9 cellular contexts compared by ENCODE assay signal in genomic region chr7:123624527-123625183, GRCh38. TPM values are rescaled to one million over a fixed set of nuclear protein-coding genes. Genes with fewer than 3 reads are reported as not detected.
DNase-seq lines count a peak whose midpoint lies in the region; ATAC-seq and TF ChIP-seq lines count a peak whose summit lies in the region.
"Had no signal": no experiment of that assay in that cellular context is flagged by ENCODE, and none has a peak within 500 bp of the region (broad histone marks: within the 10 kb centered on the region; RNA-seq: fewer than 3 reads in every experiment).

No MANE protein-coding gene starts in this region.

- intact Hi-C loops in lower leg skin (cut with DNase I; ENCODE audit: low total_unique reads), result no loop called here

- H2AFZ ChIP-seq in DND-41 (ENCODE audit: low read depth, low read length) (no peak overlapping the region), parathyroid adenoma (peak overlapping the region; percentile 28)

- WGBS in lower leg skin, 2 donors, result 61 to 68% methylated on average over 12 of the region's 12 CpGs

- H3K4me1 ChIP-seq in DND-41 (ENCODE audit: insufficient read depth, low read length) (no peaks in the 10 kb centered on the region), parathyroid adenoma (no peaks in the 10 kb centered on the region)
- no peaks in the 10 kb centered on the region for H3K4me1 ChIP-seq in effector memory CD4-positive, alpha-beta T cell (ENCODE audit: control insufficient read depth, insufficient read depth, low read length, poor library complexity, severe bottlenecking)

- H3K79me2 ChIP-seq in DND-41 (ENCODE audit: insufficient read depth, low read length) (no peaks in the 10 kb centered on the region), parathyroid adenoma (no peaks in the 10 kb centered on the region)

- H3K4me2 ChIP-seq in DND-41 (ENCODE audit: insufficient read depth, low read length), result no peak overlapping the region
- no peak overlapping the region for H3K4me2 ChIP-seq in parathyroid adenoma (ENCODE audit: low read length)

- no peak for TF ChIP-seq POLR2A in lower leg skin (IDR thresholded peaks at IDR 0.05)

- no peak overlapping the region for H3K27ac ChIP-seq in DND-41 (ENCODE audit: low read length)
- H3K27ac ChIP-seq in effector memory CD4-positive, alpha-beta T cell (ENCODE audit: insufficient read depth, low read length, poor library complexity, severe bottlenecking), result no peak overlapping the region
- H3K27ac ChIP-seq in parathyroid adenoma, result no peak overlapping the region

- H3K36me3 ChIP-seq in DND-41 (ENCODE audit: insufficient read depth, low read length), result no peaks in the 10 kb centered on the region
- no peaks in the 10 kb centered on the region for H3K36me3 ChIP-seq in effector memory CD4-positive, alpha-beta T cell (ENCODE audit: control insufficient read depth, insufficient read depth, low read length)
- no peaks in the 10 kb centered on the region for H3K36me3 ChIP-seq in parathyroid adenoma (ENCODE audit: control insufficient read depth, insufficient read depth, low read length)

- TF ChIP-seq CTCF in DND-41 (IDR thresholded peaks at IDR 0.05; ENCODE audit: borderline replicate concordance, extremely low read depth, low read length, poor library complexity, severe bottlenecking), result peak; percentile 39
- TF ChIP-seq CTCF in parathyroid adenoma (IDR thresholded peaks at IDR 0.05), result peak; percentile 54
- no peak for TF ChIP-seq CTCF in lower leg skin (IDR thresholded peaks at IDR 0.05)

- H4K20me1 ChIP-seq in DND-41 (ENCODE audit: insufficient read depth, low read length), result no peaks in the 10 kb centered on the region

- H3K9ac ChIP-seq in DND-41 (ENCODE audit: low read depth, low read length) (no peak overlapping the region), parathyroid adenoma (no peak overlapping the region)

- peak; percentile 38 for DNase-seq in DND-41
- peak; percentile 46 for DNase-seq in HT1080 (ENCODE audit: low read depth)
- DNase-seq in activated CD4-positive, alpha-beta T cell treated with anti-CD3 and anti-CD28 coated beads for 24 hours (ENCODE audit: low read depth in 2 of 2), result peak; percentile 46 to 51
- DNase-seq in effector memory CD4-positive, alpha-beta T cell, result peak; percentile 10 to 36 (median 14)
- DNase-seq in lower leg skin (ENCODE audit: low spot score in 2 of 2), result no peak
- DNase-seq in NCI-H2081 treated with DMSO at 0.1 percent for 48 hours (lab: John Stamatoyannopoulos, UW), result no peak

- no peak for ATAC-seq in DND-41 (ENCODE audit: insufficient read depth, low read depth)
- ATAC-seq in GM21515 (IDR thresholded peaks at IDR 0.05; ENCODE audit: unreplicated experiment), result peak; percentile 97

- H3K9me3 ChIP-seq in DND-41 (ENCODE audit: insufficient read depth, low read length, severe bottlenecking) (no peaks in the 10 kb centered on the region), parathyroid adenoma (ENCODE audit: control insufficient read depth, low read length) (no peaks in the 10 kb centered on the region)
- H3K9me3 ChIP-seq in effector memory CD4-positive, alpha-beta T cell (ENCODE audit: control insufficient read depth, low read length), result no peaks in the 10 kb centered on the region

- H3K4me3 ChIP-seq in DND-41 (ENCODE audit: low read depth in 1 of 2, low read length in 2 of 2) (no peak overlapping the region), parathyroid adenoma (ENCODE audit: low read depth, low read length) (no peak overlapping the region), lower leg skin (ENCODE audit: low read depth, poor library complexity, severe bottlenecking) (no peak overlapping the region)
- no peak overlapping the region for H3K4me3 ChIP-seq in effector memory CD4-positive, alpha-beta T cell (ENCODE audit: insufficient read depth, low read depth, low read length, poor library complexity, severe bottlenecking)

- H3K27me3 ChIP-seq in DND-41 (ENCODE audit: insufficient read depth, low read length, poor library complexity) (no peaks in the 10 kb centered on the region), parathyroid adenoma (ENCODE audit: control insufficient read depth, insufficient read depth, low read length) (no peaks in the 10 kb centered on the region)
- no peaks in the 10 kb centered on the region for H3K27me3 ChIP-seq in effector memory CD4-positive, alpha-beta T cell (replicated peaks; ENCODE audit: control insufficient read depth, insufficient read depth, low read length, poor library complexity, severe bottlenecking)

RNA-seq across cellular contexts. Expression of gene ASB15, which starts 23.0 kb away (rescaled TPM):
- not detected in 2 replicates for total RNA-seq in HT1080 (2014; rRNA removed; shearing (Covaris generic))
- not detected in 2 replicates for polyA plus RNA-seq in HT1080 (2015; cell fraction: cytosol; rRNA removed)
- not detected in 2 replicates for polyA plus RNA-seq in HT1080 (2015; cell fraction: nucleus; rRNA removed)
- total RNA-seq in lower leg skin, result not detected
- total RNA-seq: activated CD8-positive, alpha-beta memory T cell treated with anti-CD3 and anti-CD28 coated beads for 36 hours had no signal

RNA-seq across cellular contexts. Expression of gene LMOD2, which starts 31.0 kb away (rescaled TPM):
- not detected in 2 replicates for total RNA-seq in HT1080 (2014; rRNA removed; shearing (Covaris generic))
- 0.15 TPM in 1 of 2 replicates, not detected in the other for polyA plus RNA-seq in HT1080 (2015; cell fraction: cytosol; rRNA removed)
- 0.05 TPM in 1 of 2 replicates, not detected in the other for polyA plus RNA-seq in HT1080 (2015; cell fraction: nucleus; rRNA removed)
- not detected for total RNA-seq in lower leg skin
- total RNA-seq: activated CD8-positive, alpha-beta memory T cell treated with anti-CD3 and anti-CD28 coated beads for 36 hours had no signal

Comparison
In these comparisons a context has a peak if more than half of its experiments do, and no peak if none do; other contexts are left out.
1. DNase-seq: peak in DND-41 (single experiment), HT1080 (single experiment), activated CD4-positive, alpha-beta T cell treated with anti-CD3 and anti-CD28 coated beads for 24 hours (2 of 2) and effector memory CD4-positive, alpha-beta T cell (3 of 3); none in lower leg skin (0 of 2) and NCI-H2081 treated with DMSO at 0.1 percent for 48 hours (single experiment).
2. CTCF ChIP-seq: peak in DND-41 (single experiment) and parathyroid adenoma (single experiment); none in lower leg skin (0 of 3).